ENCODE assay signal across 11 cellular contexts in genomic region chr6:31355540-31355988, GRCh38. TPM values are rescaled to one million over a fixed set of nuclear protein-coding genes. Genes with fewer than 3 reads are reported as not detected.
A peak's percentile ranks its signal among the peaks of the same experiment; 100 is the strongest.
DNase-seq lines count a peak whose midpoint lies in the region; ATAC-seq and TF ChIP-seq lines count a peak whose summit lies in the region.
"Had no signal": no experiment of that assay in that cellular context is flagged by ENCODE, and none has a peak within 500 bp of the region (broad histone marks: within the 10 kb centered on the region; RNA-seq: fewer than 3 reads in every experiment).

No MANE protein-coding gene starts in this region.

- peaks cover 64% of the 10 kb centered on the region for H3K4me1 Mint-ChIP-seq in activated naive CD4-positive, alpha-beta T cell treated with anti-CD3 and anti-CD28 coated beads, Interleukin-2, amount 10 ng/mL, durations not matched to agents 7 days and 5 days
- H3K4me1 Mint-ChIP-seq in activated naive CD8-positive, alpha-beta T cell treated with anti-CD3 and anti-CD28 coated beads, Interleukin-2, amount 50 U/mL, for 24 hours, result peaks cover 69% of the 10 kb centered on the region

- no peak for TF ChIP-seq POLR2A in lower leg skin (IDR thresholded peaks at IDR 0.05)

- H3K36me3 ChIP-seq in tibial artery, result peaks cover 0 to 15% (median 14%) of the 10 kb centered on the region in 3 donors
- H3K36me3 ChIP-seq: SJCRH30 had no signal

- intact Hi-C loops in lower leg skin (cut with DNase I; ENCODE audit: low total_unique reads), result loop anchor here (10.0 kb wide), 1 partner anchor 81 kb away; the partner anchor contains the start of gene HLA-C
- intact Hi-C loops in tibial artery (cut with DNase I; ENCODE audit: low total_unique reads), result loop anchor here (2.0 kb wide), 1 partner anchor 215 kb away; no protein-coding TSS in a partner anchor

- ATAC-seq in activated naive CD8-positive, alpha-beta T cell treated with anti-CD3 and anti-CD28 coated beads, Interleukin-2, amount 50 U/mL, for 24 hours, result no peak

- H3K36me3 Mint-ChIP-seq in activated naive CD4-positive, alpha-beta T cell treated with anti-CD3 and anti-CD28 coated beads, Interleukin-2, amount 10 ng/mL, durations not matched to agents 7 days and 5 days, result peaks cover 48% of the 10 kb centered on the region
- H3K36me3 Mint-ChIP-seq in activated naive CD8-positive, alpha-beta T cell treated with anti-CD3 and anti-CD28 coated beads, Interleukin-2, amount 50 U/mL, for 24 hours (ENCODE audit: low read depth), result peaks cover 35% of the 10 kb centered on the region

- CTCF ChIA-PET in activated naive CD4-positive, alpha-beta T cell treated with anti-CD3 and anti-CD28 coated beads, Interleukin-2, amount 10 ng/mL, durations not matched to agents 7 days and 5 days (lab: Charles Lee), result no interaction called here

- no peaks in the 10 kb centered on the region for H3K9me3 ChIP-seq in tibial artery
- H3K9me3 ChIP-seq: body of pancreas, SJCRH30 had no signal

- no peaks in the 10 kb centered on the region for H3K27me3 Mint-ChIP-seq in activated naive CD4-positive, alpha-beta T cell treated with anti-CD3 and anti-CD28 coated beads, Interleukin-2, amount 10 ng/mL, durations not matched to agents 7 days and 5 days
- H3K27me3 Mint-ChIP-seq in activated naive CD8-positive, alpha-beta T cell treated with anti-CD3 and anti-CD28 coated beads, Interleukin-2, amount 50 U/mL, for 24 hours, result no peaks in the 10 kb centered on the region

- no peaks in the 10 kb centered on the region for H3K27me3 ChIP-seq in tibial artery
- H3K27me3 ChIP-seq: body of pancreas, SJCRH30 had no signal

- peaks cover 0 to 11% (median 5%) of the 10 kb centered on the region in 4 donors for H3K4me1 ChIP-seq in tibial artery
- H3K4me1 ChIP-seq: SJCRH30 had no signal

- no peaks in the 10 kb centered on the region for H3K9me3 Mint-ChIP-seq in activated naive CD4-positive, alpha-beta T cell treated with anti-CD3 and anti-CD28 coated beads, Interleukin-2, amount 10 ng/mL, durations not matched to agents 7 days and 5 days
- H3K9me3 Mint-ChIP-seq in activated naive CD8-positive, alpha-beta T cell treated with anti-CD3 and anti-CD28 coated beads, Interleukin-2, amount 50 U/mL, for 24 hours, result peaks cover 3% of the 10 kb centered on the region

- H3K4me3 ChIP-seq in lower leg skin (ENCODE audit: low read depth, poor library complexity, severe bottlenecking) (peak overlapping the region; percentile 9), tibial artery (peak overlapping the region; percentile 71 to 77)
- H3K4me3 ChIP-seq: SJCRH30 had no signal

- H3K27ac ChIP-seq in tibial artery, result no peak overlapping the region
- H3K27ac ChIP-seq: C4-2B, SJCRH30 had no signal

- TF ChIP-seq CTCF in lower leg skin (IDR thresholded peaks at IDR 0.05), result no peak
- TF ChIP-seq CTCF in tibial artery (IDR thresholded peaks at IDR 0.05), result no peak

- H3K4me3 Mint-ChIP-seq in activated naive CD4-positive, alpha-beta T cell treated with anti-CD3 and anti-CD28 coated beads, Interleukin-2, amount 10 ng/mL, durations not matched to agents 7 days and 5 days, result peak overlapping the region; percentile 96
- H3K4me3 Mint-ChIP-seq in activated naive CD8-positive, alpha-beta T cell treated with anti-CD3 and anti-CD28 coated beads, Interleukin-2, amount 50 U/mL, for 24 hours, result peak overlapping the region; percentile 96

- peak overlapping the region; percentile 77 for H3K27ac Mint-ChIP-seq in activated naive CD4-positive, alpha-beta T cell treated with anti-CD3 and anti-CD28 coated beads, Interleukin-2, amount 10 ng/mL, durations not matched to agents 7 days and 5 days
- H3K27ac Mint-ChIP-seq in activated naive CD8-positive, alpha-beta T cell treated with anti-CD3 and anti-CD28 coated beads, Interleukin-2, amount 50 U/mL, for 24 hours, result peak overlapping the region; percentile 88

- no peak for DNase-seq in activated naive CD4-positive, alpha-beta T cell treated with anti-CD3 and anti-CD28 coated beads, Interleukin-2, amount 10 ng/mL, durations not matched to agents 7 days and 5 days
- DNase-seq in activated naive CD4-positive, alpha-beta T cell treated with Interleukin-2 at 50 U/mL for 16 hours, result no peak
- no peak for DNase-seq in activated naive CD8-positive, alpha-beta T cell treated with anti-CD3 and anti-CD28 coated beads, Interleukin-2, amount 50 U/mL, for 24 hours
- no peak for DNase-seq in lower leg skin (ENCODE audit: low spot score in 2 of 2)
- DNase-seq in tibial artery, result no peak
- DNase-seq in NCI-H1105 (lab: John Stamatoyannopoulos, UW), result no peak
- no peak for DNase-seq in T1000 (lab: John Stamatoyannopoulos, UW)
- no peak for DNase-seq in activated gamma-delta T cell (lab: John Stamatoyannopoulos, UW)
- DNase-seq: SJCRH30 had no signal

- WGBS in lower leg skin, 2 donors, result 40 to 46% methylated on average over 7 of the region's 7 CpGs

RNA-seq across cellular contexts. Expression of gene HLA-B, which starts 1.4 kb away (rescaled TPM):
- total RNA-seq in lower leg skin, result 1,000 to 10,000 TPM; 1,061 to 2,090 (median 1,325) TPM
- total RNA-seq: SJCRH30 had no signal

RNA-seq across cellular contexts. Expression of gene MICA, which starts 47.8 kb away (rescaled TPM):
- 10 to 100 TPM in 3 of 4 donors, 1 to 10 TPM in 1; 7.7 to 21.7 (median 13.9) TPM for total RNA-seq in lower leg skin
